7 cellular contexts compared by ENCODE assay signal in genomic region chr20:36002855-36003254, GRCh38. TPM values are rescaled to one million over a fixed set of nuclear protein-coding genes. Genes with fewer than 3 reads are reported as not detected.
"Had no signal": no experiment of that assay in that cellular context is flagged by ENCODE, and none has a peak within 500 bp of the region (broad histone marks: within the 10 kb centered on the region; RNA-seq: fewer than 3 reads in every experiment).

No MANE protein-coding gene starts in this region.

- H3K4me3 Mint-ChIP-seq: GM23338, H9, HFFc6 had no signal

- ATAC-seq: GM23338, HepG2 had no signal

- H3K27ac Mint-ChIP-seq: GM23338, H9, HFFc6, IgD-negative memory B cell had no signal

- H3K4me2 ChIP-seq: GM23338 had no signal

- H3K4me3 ChIP-seq: GM23338 had no signal

- H3K27ac ChIP-seq: HL-60 had no signal

- H3K4me1 Mint-ChIP-seq: GM23338, H9, IgD-negative memory B cell had no signal

- H2AFZ ChIP-seq: GM23338 had no signal

- DNase-seq: H9, HCEC 1CT, HFFc6 had no signal

RNA-seq across cellular contexts. Expression of gene CNBD2, which starts 34.5 kb away (rescaled TPM):
- polyA plus RNA-seq: GM23338 had no signal
